Comparison of ENCODE assay signal across 9 cellular contexts in the genomic region with DNA sequence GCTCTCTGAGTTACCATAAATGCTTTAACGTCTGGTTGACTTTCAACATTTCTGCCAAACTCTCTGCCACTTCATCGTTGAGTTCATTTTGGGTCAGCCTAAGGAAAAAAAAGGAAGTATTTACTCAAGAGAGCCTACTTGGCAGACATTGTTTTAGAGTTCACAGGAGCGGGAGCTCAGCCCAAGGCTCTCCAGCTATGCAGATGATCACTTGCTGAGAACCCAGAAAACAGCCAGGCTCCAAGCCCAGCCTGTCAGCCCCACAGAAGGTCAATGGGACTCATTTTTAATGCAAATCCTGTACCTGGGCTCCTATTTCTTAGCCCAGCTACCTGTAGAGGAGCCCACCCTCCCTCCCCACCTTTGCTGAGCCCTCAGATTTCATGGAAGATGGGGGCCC. TPM values are rescaled to one million over a fixed set of nuclear protein-coding genes. Genes with fewer than 3 reads are reported as not detected.
DNase-seq lines count a peak whose midpoint lies in the region; ATAC-seq and TF ChIP-seq lines count a peak whose summit lies in the region.
"Had no signal": no experiment of that assay in that cellular context is flagged by ENCODE, and none has a peak within 500 bp of the region (broad histone marks: within the 10 kb centered on the region; RNA-seq: fewer than 3 reads in every experiment).

No MANE protein-coding gene starts in this region.

- H3K36me3 ChIP-seq in GM23338 (ENCODE audit: insufficient read depth), result no peaks in the 10 kb centered on the region; the same call in 1 of the 2 replicates
- H3K36me3 ChIP-seq in adrenal gland (replicated peaks in 1 of 2), result peaks cover 0 to 23% of the 10 kb centered on the region in 2 donors
- peaks cover 8% of the 10 kb centered on the region; the same call in 1 of the 2 replicates for H3K36me3 ChIP-seq in iPS-20b (ENCODE audit: insufficient read depth, low read depth, low read length)
- H3K36me3 ChIP-seq in stomach, result peaks cover 13 to 54% (median 49%) of the 10 kb centered on the region in 4 donors

- peak in 1 of 2 donors; percentile 17 for TF ChIP-seq POLR2A in adrenal gland (IDR thresholded peaks at IDR 0.05)
- no peak for TF ChIP-seq POLR2A in stomach (IDR thresholded peaks at IDR 0.05)

- H3K79me2 ChIP-seq in GM23338 (replicated peaks; ENCODE audit: insufficient read depth), result no peaks in the 10 kb centered on the region

- intact Hi-C loops in adrenal gland (cut with DNase I) (no loop called here), stomach (cut with DNase I; ENCODE audit: low total_unique reads) (no loop called here)

- peaks cover 37% of the 10 kb centered on the region for H3K4me1 Mint-ChIP-seq in GM23338
- peaks cover 0 to 5% of the 10 kb centered on the region in 2 donors for H3K4me1 Mint-ChIP-seq in effector memory CD8-positive, alpha-beta T cell (ENCODE audit: low read depth in 2 of 2)
- H3K4me1 Mint-ChIP-seq in type B pancreatic cell (ENCODE audit: unreplicated experiment), result peaks cover 5% of the 10 kb centered on the region

- H3K9me2 ChIP-seq in GM23338 (ENCODE audit: insufficient read depth), result no peaks in the 10 kb centered on the region

- peak overlapping the region; percentile 16; the same call in 1 of the 2 replicates for H3K4me2 ChIP-seq in GM23338

- H3K9ac ChIP-seq in iPS-20b (ENCODE audit: low read depth, low read length), result peak overlapping the region; percentile 23; the same call in 1 of the 2 replicates

- no peak for TF ChIP-seq EP300 in stomach (IDR thresholded peaks at IDR 0.05)

- H4K20me1 ChIP-seq in GM23338 (replicated peaks; ENCODE audit: insufficient read depth), result no peaks in the 10 kb centered on the region

- H3K4me3 ChIP-seq in GM23338, result no peak overlapping the region
- H3K4me3 ChIP-seq in adrenal gland, result no peak overlapping the region
- peak overlapping the region; percentile 33; the same call in 1 of the 2 replicates for H3K4me3 ChIP-seq in iPS-20b (ENCODE audit: low read length)
- H3K4me3 ChIP-seq in stomach, result no peak overlapping the region

- H3K4me1 ChIP-seq in GM23338 (ENCODE audit: insufficient read depth) (peaks cover 22% of the 10 kb centered on the region), adrenal gland (replicated peaks in 1 of 2) (peaks cover 27 to 58% of the 10 kb centered on the region in 2 donors), iPS-20b (ENCODE audit: insufficient read depth, low read length) (peaks cover 18% of the 10 kb centered on the region; the same call in 1 of the 2 replicates), stomach (peaks cover 27 to 71% (median 55%) of the 10 kb centered on the region in 4 donors)

- H3K4me3 Mint-ChIP-seq in GM23338 (0 out of 3 replicates have a peak overlapping the region, but pooled peaks have one; percentile 42), type B pancreatic cell (no peak overlapping the region)
- no peak overlapping the region for H3K4me3 Mint-ChIP-seq in effector memory CD8-positive, alpha-beta T cell

- H3K27me3 Mint-ChIP-seq in GM23338 (ENCODE audit: insufficient read depth, low read depth, poor library complexity), result peaks cover 3% of the 10 kb centered on the region
- no peaks in the 10 kb centered on the region for H3K27me3 Mint-ChIP-seq in effector memory CD8-positive, alpha-beta T cell
- no peaks in the 10 kb centered on the region for H3K27me3 Mint-ChIP-seq in type B pancreatic cell

- H3K9me3 Mint-ChIP-seq in GM23338 (peaks cover 4% of the 10 kb centered on the region; the same call in 1 of the 3 replicates), type B pancreatic cell (no peaks in the 10 kb centered on the region)
- H3K9me3 Mint-ChIP-seq in effector memory CD8-positive, alpha-beta T cell, result no peaks in the 10 kb centered on the region

- H2AFZ ChIP-seq in GM23338, result no peak overlapping the region

- H3K9me3 ChIP-seq in adrenal gland (replicated peaks in 1 of 3) (no peaks in the 10 kb centered on the region), iPS-20b (ENCODE audit: insufficient read depth, low read depth, low read length) (peaks cover 2% of the 10 kb centered on the region; the same call in 1 of the 2 replicates), stomach (no peaks in the 10 kb centered on the region)

- ATAC-seq in GM23338 (peak; percentile 95), HG02571 (IDR thresholded peaks at IDR 0.05; ENCODE audit: unreplicated experiment) (no peak)
- ATAC-seq in effector memory CD8-positive, alpha-beta T cell (replicated peaks), result no peak

- H3K27ac Mint-ChIP-seq in GM23338 (peak overlapping the region; percentile 68), type B pancreatic cell (no peak overlapping the region)
- peak overlapping the region in 1 of 2 donors; percentile 33 for H3K27ac Mint-ChIP-seq in effector memory CD8-positive, alpha-beta T cell

- TF ChIP-seq CTCF in GM23338 (conservative IDR thresholded peaks at IDR 0.05; ENCODE audit: low read depth in 2 of 2) (no peak), adrenal gland (IDR thresholded peaks at IDR 0.05) (no peak), stomach (IDR thresholded peaks at IDR 0.05) (no peak), type B pancreatic cell (conservative IDR thresholded peaks at IDR 0.05) (no peak)

- H3K27me3 ChIP-seq in GM23338 (ENCODE audit: insufficient read depth), result no peaks in the 10 kb centered on the region
- no peaks in the 10 kb centered on the region for H3K27me3 ChIP-seq in adrenal gland
- no peaks in the 10 kb centered on the region for H3K27me3 ChIP-seq in iPS-20b (ENCODE audit: insufficient read depth, low read length)
- no peaks in the 10 kb centered on the region for H3K27me3 ChIP-seq in stomach

- H3K27ac ChIP-seq in GM23338 (ENCODE audit: low read depth) (no peak overlapping the region), adrenal gland (peak overlapping the region; percentile 35 to 74 (median 58)), iPS-20b (ENCODE audit: low read length) (no peak overlapping the region), stomach (peak overlapping the region in 4 of 5 donors; percentile 64 to 79 (median 70))

- H3F3A ChIP-seq in GM23338 (replicated peaks; ENCODE audit: low read depth), result no peaks in the 10 kb centered on the region

- 3 to 13% (median 9%) methylated on average over 3 of the region's 3 CpGs for WGBS in adrenal gland, 4 donors
- 4 to 16% (median 8%) methylated on average over 3 of the region's 3 CpGs for WGBS in stomach, 5 donors

- H3K36me3 Mint-ChIP-seq in GM23338 (ENCODE audit: low read depth), result peaks cover 29% of the 10 kb centered on the region
- peaks cover 36% of the 10 kb centered on the region for H3K36me3 Mint-ChIP-seq in effector memory CD8-positive, alpha-beta T cell (ENCODE audit: insufficient read depth)
- peaks cover 45% of the 10 kb centered on the region for H3K36me3 Mint-ChIP-seq in type B pancreatic cell

- DNase-seq in GM23338 (ENCODE audit: low spot score) (peak; percentile 58), adrenal gland (peak; percentile 68 to 91 (median 83)), stomach (peak; percentile 71), NCI-H82 (lab: John Stamatoyannopoulos, UW) (no peak), type B pancreatic cell (ENCODE audit: extremely low spot score, unreplicated experiment) (no peak)
- no peak for DNase-seq in effector memory CD8-positive, alpha-beta T cell
- DNase-seq: T-helper 9 cell had no signal

TF ChIP-seq in GM23338, 12 proteins besides CTCF, POLR2A, EP300 and RAD21 (continues in another document):
- TF ChIP-seq CREB1 (CRISPR knock-in tag; IDR thresholded peaks at IDR 0.05; ENCODE audit: low read depth), result no peak

RNA-seq across cellular contexts. Expression of a gene that starts 45.5 kb away (rescaled TPM):
- 3.8 and 7.3 TPM in 2 replicates for total RNA-seq in GM23338 (2014; rRNA removed; shearing (Covaris generic))
- 2.1 and 3.3 TPM in 2 replicates for polyA plus RNA-seq in GM23338 (2016; fragmentation: Nextera tagmentation; extraction: Ambion mirVana)
- 10 to 100 TPM in 1 of 8 donors, 1 to 10 TPM in 7; 4.1 to 11.2 (median 7.2) TPM for total RNA-seq in adrenal gland
- polyA plus RNA-seq in adrenal gland, result 10 to 100 TPM in 2 of 3 donors, 1 to 10 TPM in 1; 5.0 to 18.0 (median 10.9) TPM
- total RNA-seq in stomach, result 10 to 100 TPM in 2 of 5 donors, 1 to 10 TPM in 3; 2.3 to 18.3 (median 7.0) TPM
- 1 to 10 TPM; 4.2 to 6.0 (median 4.7) TPM for polyA plus RNA-seq in stomach
- 10.9 and 11.4 TPM in 2 replicates for total RNA-seq in type B pancreatic cell (ENCODE audit: low replicate concordance)

Comparison
In these comparisons a context has a peak if more than half of its experiments do, and no peak if none do; other contexts are left out.
1. DNase-seq: peak in GM23338 (single experiment), adrenal gland (7 of 7) and stomach (single experiment); none in effector memory CD8-positive, alpha-beta T cell (0 of 3), NCI-H82 (single experiment) and type B pancreatic cell (single experiment).
2. H3K27ac ChIP-seq: peak in adrenal gland (5 of 5) and stomach (4 of 5); none in GM23338 (single experiment) and iPS-20b (single experiment).